In the genomic region with DNA sequence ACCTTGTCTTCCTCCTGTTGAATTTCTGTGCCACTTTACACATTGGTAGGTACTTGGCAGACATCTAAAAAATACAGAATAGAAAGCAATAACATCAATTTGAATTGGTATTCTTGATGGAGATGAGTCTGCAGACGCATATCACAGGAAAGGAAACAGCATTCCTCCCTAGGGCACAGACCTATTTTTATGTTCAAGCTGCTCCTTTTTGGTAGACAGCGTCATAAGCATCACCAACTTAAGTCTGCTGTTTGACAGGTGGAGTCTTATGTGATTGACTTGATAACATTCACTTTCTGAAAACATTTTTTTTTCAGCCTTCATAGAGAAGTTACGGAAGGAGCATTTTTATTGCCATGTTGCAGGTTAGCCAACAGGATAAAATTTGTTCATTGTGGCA, we compare ENCODE assay signal across 20 cellular contexts.
"Had no signal": no experiment of that assay in that cellular context is flagged by ENCODE, and none has a peak within 500 bp of the region (broad histone marks: within the 10 kb centered on the region; RNA-seq: fewer than 3 reads in every experiment).

No MANE protein-coding gene starts in this region.

- DNase-seq: colonic mucosa; cortex of kidney; effector CD4-positive, alpha-beta T cell; effector memory CD4-positive, alpha-beta T cell; erythroblast; esophagus squamous epithelium; foreskin fibroblast; foreskin melanocyte; gastrocnemius medialis; glutamatergic neuron; heart right ventricle; hippocampal formation; left cardiac atrium; left lung; left ventricle myocardium superior; lower lobe of right lung; mesenchymal stem cell; mucosa of descending colon; naive B cell had no signal

- H3K27ac ChIP-seq: colonic mucosa, epithelial cell of prostate, esophagus squamous epithelium, gastrocnemius medialis, heart right ventricle, left lung, lower lobe of right lung had no signal

- H3K4me1 ChIP-seq: colonic mucosa, esophagus squamous epithelium, gastrocnemius medialis, heart right ventricle, left lung, lower lobe of right lung had no signal

- H3K9me3 ChIP-seq: colonic mucosa, esophagus squamous epithelium, lower lobe of right lung, mucosa of descending colon had no signal

- H3K4me3 ChIP-seq: colonic mucosa, esophagus squamous epithelium, gastrocnemius medialis, heart right ventricle, left lung, lower lobe of right lung, mucosa of descending colon had no signal

- H3K27me3 ChIP-seq: colonic mucosa, esophagus squamous epithelium, gastrocnemius medialis, left lung had no signal

- H3K36me3 ChIP-seq: colonic mucosa, esophagus squamous epithelium, gastrocnemius medialis, heart right ventricle, left lung, lower lobe of right lung had no signal
